Comparison of ENCODE assay signal across 15 cellular contexts in the genomic region with DNA sequence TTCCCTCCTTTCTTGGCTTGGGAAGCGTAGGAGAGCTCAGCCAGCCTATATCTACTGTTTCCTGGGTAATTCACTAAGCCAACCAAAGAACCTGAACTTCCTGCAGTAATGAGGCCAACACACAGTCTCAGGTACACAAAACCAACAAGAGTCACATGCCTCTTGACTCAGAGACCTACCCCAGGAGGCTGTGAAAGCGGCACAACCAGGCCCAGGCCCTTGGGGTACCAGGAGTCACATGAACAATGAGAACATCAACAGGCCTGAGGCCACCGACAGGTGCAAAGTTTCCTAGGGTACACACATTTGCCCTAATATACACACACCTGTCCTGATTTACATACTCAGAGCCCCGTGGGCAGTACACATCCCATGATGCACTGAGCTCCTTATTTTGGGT. TPM values are rescaled to one million over a fixed set of nuclear protein-coding genes. Genes with fewer than 3 reads are reported as not detected.
DNase-seq lines count a peak whose midpoint lies in the region; ATAC-seq and TF ChIP-seq lines count a peak whose summit lies in the region.
"Had no signal": no experiment of that assay in that cellular context is flagged by ENCODE, and none has a peak within 500 bp of the region (broad histone marks: within the 10 kb centered on the region; RNA-seq: fewer than 3 reads in every experiment).

No MANE protein-coding gene starts in this region.

- H3K27me3 ChIP-seq in GM23338 (ENCODE audit: insufficient read depth) (no peaks in the 10 kb centered on the region), Peyer's patch (no peaks in the 10 kb centered on the region), smooth muscle cell (ENCODE audit: low read depth) (no peaks in the 10 kb centered on the region)

- H3K36me3 Mint-ChIP-seq in GM23338 (ENCODE audit: low read depth) (no peaks in the 10 kb centered on the region), natural killer cell (no peaks in the 10 kb centered on the region)
- H3K36me3 Mint-ChIP-seq in activated CD4-positive, alpha-beta T cell treated with anti-CD3 and anti-CD28 coated beads, Interleukin-2, amount 10 ng/mL, durations not matched to agents 7 days and 5 days (ENCODE audit: low read depth), result no peaks in the 10 kb centered on the region

- ATAC-seq in GM23338 (peak; percentile 26; the same call in 2 of the 3 replicates), natural killer cell (no peak)

- H3K4me3 Mint-ChIP-seq in GM23338 (no peak overlapping the region), natural killer cell (no peak overlapping the region)
- H3K4me3 Mint-ChIP-seq in activated CD4-positive, alpha-beta T cell treated with anti-CD3 and anti-CD28 coated beads, Interleukin-2, amount 10 ng/mL, durations not matched to agents 7 days and 5 days, result no peak overlapping the region
- H3K4me3 Mint-ChIP-seq: CD4-positive, alpha-beta T cell; nephron had no signal

- H3K27me3 Mint-ChIP-seq in GM23338 (ENCODE audit: insufficient read depth, low read depth, poor library complexity) (no peaks in the 10 kb centered on the region), natural killer cell (ENCODE audit: low read depth in 2 of 2) (peaks cover 0 to 6% of the 10 kb centered on the region in 2 donors)
- no peaks in the 10 kb centered on the region for H3K27me3 Mint-ChIP-seq in activated CD4-positive, alpha-beta T cell treated with anti-CD3 and anti-CD28 coated beads, Interleukin-2, amount 10 ng/mL, durations not matched to agents 7 days and 5 days
- H3K27me3 Mint-ChIP-seq: CD4-positive, alpha-beta T cell had no signal

- no peaks in the 10 kb centered on the region for H4K20me1 ChIP-seq in GM23338 (replicated peaks; ENCODE audit: insufficient read depth)
- H4K20me1 ChIP-seq in smooth muscle cell (ENCODE audit: low read depth), result no peaks in the 10 kb centered on the region

- CTCF ChIA-PET in activated CD4-positive, alpha-beta T cell treated with anti-CD3 and anti-CD28 coated beads, Interleukin-2, amount 10 ng/mL, durations not matched to agents 7 days and 5 days (lab: Charles Lee), result interaction anchor here (0.6 to 3.3 kb wide), 6 partner anchors 9 to 17 kb away, joined by 3 to 15 read pairs (median 8); a partner anchor contains a TSS

- H3K79me2 ChIP-seq in GM23338 (replicated peaks; ENCODE audit: insufficient read depth) (no peaks in the 10 kb centered on the region), smooth muscle cell (ENCODE audit: low read depth) (no peaks in the 10 kb centered on the region)

- H3K9ac ChIP-seq in smooth muscle cell (ENCODE audit: low read depth), result no peak overlapping the region

- no peaks in the 10 kb centered on the region for H3K4me1 ChIP-seq in GM23338 (ENCODE audit: insufficient read depth)
- H3K4me1 ChIP-seq in Peyer's patch, result peaks cover 0 to 14% (median 0%) of the 10 kb centered on the region in 4 donors
- H3K4me1 ChIP-seq in smooth muscle cell (ENCODE audit: low read depth), result no peaks in the 10 kb centered on the region

- no peak for TF ChIP-seq POLR2A in Peyer's patch (IDR thresholded peaks at IDR 0.05)

- H3F3A ChIP-seq in GM23338 (replicated peaks; ENCODE audit: low read depth) (no peaks in the 10 kb centered on the region), smooth muscle cell (ENCODE audit: low read depth) (no peaks in the 10 kb centered on the region)

- H3K4me1 Mint-ChIP-seq in GM23338, result peaks cover 4% of the 10 kb centered on the region; the same call in 2 of the 3 replicates
- H3K4me1 Mint-ChIP-seq in natural killer cell, result no peaks in the 10 kb centered on the region
- peaks cover 8% of the 10 kb centered on the region for H3K4me1 Mint-ChIP-seq in activated CD4-positive, alpha-beta T cell treated with anti-CD3 and anti-CD28 coated beads, Interleukin-2, amount 10 ng/mL, durations not matched to agents 7 days and 5 days

- peak; percentile 55 for DNase-seq in COR-L47 (lab: John Stamatoyannopoulos, UW)
- DNase-seq in GM23338 (ENCODE audit: low spot score), result no peak
- DNase-seq in Peyer's patch, result peak in 1 of 3 donors; percentile 52
- DNase-seq in kidney tubule cell (ENCODE audit: low spot score), result peak; percentile 28
- no peak for DNase-seq in glomerular visceral epithelial cell (ENCODE audit: extremely low spot score)
- no peak for DNase-seq in smooth muscle cell (lab: John Stamatoyannopoulos, UW; ENCODE audit: unreplicated experiment)
- DNase-seq in natural killer cell, result no peak
- DNase-seq in activated CD4-positive, alpha-beta T cell treated with anti-CD3 and anti-CD28 coated beads, Interleukin-2, amount 10 ng/mL, durations not matched to agents 7 days and 5 days, result no peak
- DNase-seq: activated T-cell treated with anti-CD3 and anti-CD28 coated beads for 4 hours; amniotic stem cell; CD4-positive, alpha-beta T cell; Karpas-422; NCI-H446 treated with DMSO at 0.1 percent for 48 hours had no signal

- H3K36me3 ChIP-seq in GM23338 (ENCODE audit: insufficient read depth) (no peaks in the 10 kb centered on the region), Peyer's patch (no peaks in the 10 kb centered on the region), smooth muscle cell (ENCODE audit: low read depth) (no peaks in the 10 kb centered on the region)

- POLR2A ChIA-PET in activated CD4-positive, alpha-beta T cell treated with anti-CD3 and anti-CD28 coated beads, Interleukin-2, amount 10 ng/mL, durations not matched to agents 7 days and 5 days (lab: Charles Lee), result interaction anchor here (1.0 kb wide), 1 partner anchor 16 kb away, joined by 3 read pairs; no protein-coding TSS in a partner anchor

- TF ChIP-seq CTCF in GM23338 (conservative IDR thresholded peaks at IDR 0.05; ENCODE audit: low read depth in 2 of 2), result no peak
- TF ChIP-seq CTCF in Peyer's patch (IDR thresholded peaks at IDR 0.05), result no peak
- no peak for TF ChIP-seq CTCF in smooth muscle cell (IDR thresholded peaks at IDR 0.05; ENCODE audit: borderline replicate concordance, insufficient read depth, poor library complexity, severe bottlenecking)
- TF ChIP-seq CTCF in natural killer cell (IDR thresholded peaks at IDR 0.05), result no peak

- no peaks in the 10 kb centered on the region for H3K9me2 ChIP-seq in GM23338 (ENCODE audit: insufficient read depth)

- H3K27ac Mint-ChIP-seq in GM23338 (no peak overlapping the region), natural killer cell (no peak overlapping the region)
- no peak overlapping the region for H3K27ac Mint-ChIP-seq in activated CD4-positive, alpha-beta T cell treated with anti-CD3 and anti-CD28 coated beads, Interleukin-2, amount 10 ng/mL, durations not matched to agents 7 days and 5 days
- H3K27ac Mint-ChIP-seq: CD4-positive, alpha-beta T cell had no signal

- H3K9me3 Mint-ChIP-seq in GM23338 (no peaks in the 10 kb centered on the region), natural killer cell (no peaks in the 10 kb centered on the region)
- no peaks in the 10 kb centered on the region for H3K9me3 Mint-ChIP-seq in activated CD4-positive, alpha-beta T cell treated with anti-CD3 and anti-CD28 coated beads, Interleukin-2, amount 10 ng/mL, durations not matched to agents 7 days and 5 days
- H3K9me3 Mint-ChIP-seq: CD4-positive, alpha-beta T cell; nephron had no signal

- WGBS in smooth muscle cell (ENCODE audit: low lambda C conversion rate), result 70% methylated on average over 4 of the region's 4 CpGs

- H3K4me2 ChIP-seq in GM23338, result no peak overlapping the region
- H3K4me2 ChIP-seq in smooth muscle cell, result no peak overlapping the region

- H3K4me3 ChIP-seq in GM23338 (no peak overlapping the region), Peyer's patch (no peak overlapping the region), smooth muscle cell (no peak overlapping the region)

- H3K27ac ChIP-seq in GM23338 (ENCODE audit: low read depth) (no peak overlapping the region), Peyer's patch (peak overlapping the region in 3 of 4 donors; percentile 32 to 45 (median 41)), smooth muscle cell (ENCODE audit: low read depth) (no peak overlapping the region)
- H3K27ac ChIP-seq: VCaP had no signal

- peak overlapping the region; percentile 78; the same call in 1 of the 2 replicates for H2AFZ ChIP-seq in GM23338
- H2AFZ ChIP-seq in smooth muscle cell (ENCODE audit: low read depth), result no peak overlapping the region

- H3K9me3 ChIP-seq in Peyer's patch (no peaks in the 10 kb centered on the region), smooth muscle cell (replicated peaks; ENCODE audit: low read depth) (no peaks in the 10 kb centered on the region)

- intact Hi-C loops in natural killer cell (cut with micrococcal nuclease), result no loop called here

TF ChIP-seq in GM23338, 12 proteins besides CTCF, POLR2A, EP300 and RAD21 (continues in another document):
- TF ChIP-seq ZNF114 (CRISPR knock-in tag; IDR thresholded peaks at IDR 0.05), result no peak

RNA-seq across cellular contexts. Expression of a gene that starts 11.4 kb away (rescaled TPM):
- total RNA-seq in GM23338 (2014; rRNA removed; shearing (Covaris generic)), result 32.4 and 38.5 TPM in 2 replicates
- polyA plus RNA-seq in GM23338 (2016; fragmentation: Nextera tagmentation; extraction: Ambion mirVana), result 57.5 and 70.6 TPM in 2 replicates
- 1 to 10 TPM; 2.6 to 9.0 (median 6.0) TPM for total RNA-seq in Peyer's patch
- 37.5 and 45.1 TPM in 2 replicates for total RNA-seq in smooth muscle cell
- 90.2 and 109 TPM in 2 replicates for polyA plus RNA-seq in smooth muscle cell
- total RNA-seq in natural killer cell, result 1 to 10 TPM; 1.9 to 5.1 (median 2.3) TPM
- total RNA-seq in activated CD4-positive, alpha-beta T cell treated with anti-CD3 and anti-CD28 coated beads, Interleukin-2, amount 10 ng/mL, durations not matched to agents 7 days and 5 days, result 10 to 100 TPM; 10.8 to 11.9 TPM

RNA-seq across cellular contexts. Expression of a gene that starts 32.3 kb away (rescaled TPM):
- 48.3 and 72.0 TPM in 2 replicates for total RNA-seq in GM23338 (2014; rRNA removed; shearing (Covaris generic))
- polyA plus RNA-seq in GM23338 (2016; fragmentation: Nextera tagmentation; extraction: Ambion mirVana), result 21.2 and 24.0 TPM in 2 replicates
- total RNA-seq in Peyer's patch, result 10 to 100 TPM; 14.0 to 23.3 (median 20.4) TPM
- total RNA-seq in smooth muscle cell, result 25.7 and 28.9 TPM in 2 replicates
- 11.9 and 13.1 TPM in 2 replicates for polyA plus RNA-seq in smooth muscle cell
- total RNA-seq in natural killer cell, result 10 to 100 TPM; 16.1 to 20.8 (median 20.0) TPM
- 10 to 100 TPM; 24.7 to 27.3 TPM for total RNA-seq in activated CD4-positive, alpha-beta T cell treated with anti-CD3 and anti-CD28 coated beads, Interleukin-2, amount 10 ng/mL, durations not matched to agents 7 days and 5 days

RNA-seq across cellular contexts. Expression of a gene that starts 34.5 kb away (rescaled TPM):
- 35.8 and 48.3 TPM in 2 replicates for total RNA-seq in GM23338 (2014; rRNA removed; shearing (Covaris generic))
- polyA plus RNA-seq in GM23338 (2016; fragmentation: Nextera tagmentation; extraction: Ambion mirVana) (15.3 and 16.4 TPM in 2 replicates), smooth muscle cell (99.4 and 129 TPM in 2 replicates)
- total RNA-seq in Peyer's patch (10 to 100 TPM in 3 of 4 donors, 1 to 10 TPM in 1; 7.9 to 45.4 (median 14.8) TPM), smooth muscle cell (48.4 and 56.0 TPM in 2 replicates), natural killer cell (10 to 100 TPM; 77.8 to 94.1 (median 89.6) TPM)
- total RNA-seq in activated CD4-positive, alpha-beta T cell treated with anti-CD3 and anti-CD28 coated beads, Interleukin-2, amount 10 ng/mL, durations not matched to agents 7 days and 5 days, result 10 to 100 TPM; 70.4 to 72.3 TPM

Comparison
In these comparisons a context has a peak if more than half of its experiments do, and no peak if none do; other contexts are left out.
1. DNase-seq: peak in COR-L47 (single experiment) and kidney tubule cell (single experiment); none in GM23338 (single experiment), glomerular visceral epithelial cell (single experiment), smooth muscle cell (single experiment), natural killer cell (single experiment) and activated CD4-positive, alpha-beta T cell treated with anti-CD3 and anti-CD28 coated beads, Interleukin-2, amount 10 ng/mL, durations not matched to agents 7 days and 5 days (single experiment).
2. H3K27ac ChIP-seq: peak in Peyer's patch (3 of 4); none in GM23338 (single experiment) and smooth muscle cell (single experiment).